Comparison of ENCODE assay signal across 1 cellular context in genomic region chr22:31451709-31452571, GRCh38.
TF ChIP-seq lines count a peak whose summit lies in the region.

No MANE protein-coding gene starts in this region.

TF ChIP-seq in SK-N-SH, 30 proteins besides CTCF, POLR2A, EP300 and RAD21 (continued from another document):
- TF ChIP-seq, protein P1, sequence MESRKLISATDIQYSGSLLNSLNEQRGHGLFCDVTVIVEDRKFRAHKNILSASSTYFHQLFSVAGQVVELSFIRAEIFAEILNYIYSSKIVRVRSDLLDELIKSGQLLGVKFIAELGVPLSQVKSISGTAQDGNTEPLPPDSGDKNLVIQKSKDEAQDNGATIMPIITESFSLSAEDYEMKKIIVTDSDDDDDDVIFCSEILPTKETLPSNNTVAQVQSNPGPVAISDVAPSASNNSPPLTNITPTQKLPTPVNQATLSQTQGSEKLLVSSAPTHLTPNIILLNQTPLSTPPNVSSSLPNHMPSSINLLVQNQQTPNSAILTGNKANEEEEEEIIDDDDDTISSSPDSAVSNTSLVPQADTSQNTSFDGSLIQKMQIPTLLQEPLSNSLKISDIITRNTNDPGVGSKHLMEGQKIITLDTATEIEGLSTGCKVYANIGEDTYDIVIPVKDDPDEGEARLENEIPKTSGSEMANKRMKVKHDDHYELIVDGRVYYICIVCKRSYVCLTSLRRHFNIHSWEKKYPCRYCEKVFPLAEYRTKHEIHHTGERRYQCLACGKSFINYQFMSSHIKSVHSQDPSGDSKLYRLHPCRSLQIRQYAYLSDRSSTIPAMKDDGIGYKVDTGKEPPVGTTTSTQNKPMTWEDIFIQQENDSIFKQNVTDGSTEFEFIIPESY (IDR thresholded peaks at IDR 0.05; ENCODE audit: borderline replicate concordance, low read depth) = no peak
- TF ChIP-seq NFIC (IDR thresholded peaks at IDR 0.05; ENCODE audit: borderline replicate concordance) = no peak
- TF ChIP-seq SIN3A (IDR thresholded peaks at IDR 0.05; ENCODE audit: borderline replicate concordance, low read depth, low read length) = no peak
